9 cellular contexts compared by ENCODE assay signal in genomic region chr14:75301666-75302325, GRCh38. TPM values are rescaled to one million over a fixed set of nuclear protein-coding genes. Genes with fewer than 3 reads are reported as not detected.
DNase-seq lines count a peak whose midpoint lies in the region; ATAC-seq and TF ChIP-seq lines count a peak whose summit lies in the region.
"Had no signal": no experiment of that assay in that cellular context is flagged by ENCODE, and none has a peak within 500 bp of the region (broad histone marks: within the 10 kb centered on the region; RNA-seq: fewer than 3 reads in every experiment).

No MANE protein-coding gene starts in this region.

- H3K4me1 ChIP-seq in Peyer's patch (peaks cover 0 to 9% (median 0%) of the 10 kb centered on the region in 4 donors), ovary (ENCODE audit: insufficient read depth) (peaks cover 12% of the 10 kb centered on the region)

- DNase-seq in GF-D8 (lab: John Stamatoyannopoulos, UW): peak; percentile 87
- DNase-seq in Peyer's patch: peak in 2 of 3 donors; percentile 79 to 83
- peak in 4 of 5 donors; percentile 12 to 66 (median 40) for DNase-seq in ovary
- no peak for DNase-seq in NCI-H2171 treated with DMSO at 0.1 percent for 48 hours (lab: John Stamatoyannopoulos, UW)
- DNase-seq in NCI-H82 treated with DMSO at 0.1 percent for 48 hours (lab: John Stamatoyannopoulos, UW; ENCODE audit: unreplicated experiment): no peak
- no peak for DNase-seq in activated gamma-delta T cell (lab: John Stamatoyannopoulos, UW)
- DNase-seq: NCI-H774 had no signal

- ATAC-seq in GM19463 (IDR thresholded peaks at IDR 0.05; ENCODE audit: unreplicated experiment): no peak

- TF ChIP-seq CTCF in Peyer's patch (IDR thresholded peaks at IDR 0.05) (peak in 2 of 6 experiments; percentile 3 to 22), ovary (IDR thresholded peaks at IDR 0.05) (no peak)

- H3K4me3 ChIP-seq in Peyer's patch (no peak overlapping the region), ovary (no peak overlapping the region)

- no peaks in the 10 kb centered on the region for H3K27me3 ChIP-seq in Peyer's patch
- no peaks in the 10 kb centered on the region for H3K27me3 ChIP-seq in ovary

- peak overlapping the region; percentile 11 for H3K4me3 Mint-ChIP-seq in dendritic cell treated with granulocyte-macrophage colony-stimulating factor and Interleukin-4, amounts not matched to agents 40 ng/mL and 50 ng/mL, for 4 days

- H3K36me3 ChIP-seq in Peyer's patch (no peaks in the 10 kb centered on the region), ovary (no peaks in the 10 kb centered on the region)

- H3K9me3 Mint-ChIP-seq in dendritic cell treated with granulocyte-macrophage colony-stimulating factor and Interleukin-4, amounts not matched to agents 40 ng/mL and 50 ng/mL, for 4 days: no peaks in the 10 kb centered on the region

- H3K4me1 Mint-ChIP-seq in dendritic cell treated with granulocyte-macrophage colony-stimulating factor and Interleukin-4, amounts not matched to agents 40 ng/mL and 50 ng/mL, for 4 days (ENCODE audit: low read depth): peaks cover 63% of the 10 kb centered on the region

- peak overlapping the region; percentile 84 for H3K27ac Mint-ChIP-seq in dendritic cell treated with granulocyte-macrophage colony-stimulating factor and Interleukin-4, amounts not matched to agents 40 ng/mL and 50 ng/mL, for 4 days

- no peak for TF ChIP-seq EP300 in ovary (IDR thresholded peaks at IDR 0.05)

- H3K9me3 ChIP-seq in Peyer's patch (no peaks in the 10 kb centered on the region), ovary (no peaks in the 10 kb centered on the region)

- H3K27me3 Mint-ChIP-seq in dendritic cell treated with granulocyte-macrophage colony-stimulating factor and Interleukin-4, amounts not matched to agents 40 ng/mL and 50 ng/mL, for 4 days: no peaks in the 10 kb centered on the region

- H3K36me3 Mint-ChIP-seq in dendritic cell treated with granulocyte-macrophage colony-stimulating factor and Interleukin-4, amounts not matched to agents 40 ng/mL and 50 ng/mL, for 4 days (ENCODE audit: low read depth): no peaks in the 10 kb centered on the region

- H3K27ac ChIP-seq in Peyer's patch: peak overlapping the region in 3 of 4 donors; percentile 6 to 83 (median 48)
- H3K27ac ChIP-seq in ovary: no peak overlapping the region

- peak in 1 of 2 donors; percentile 46 for TF ChIP-seq POLR2A in Peyer's patch (IDR thresholded peaks at IDR 0.05)
- no peak for TF ChIP-seq POLR2A in ovary (IDR thresholded peaks at IDR 0.05)

- WGBS in ovary, 3 donors: 68 to 72% (median 70%) methylated on average over 9 of the region's 9 CpGs

- intact Hi-C loops in dendritic cell treated with granulocyte-macrophage colony-stimulating factor and Interleukin-4, amounts not matched to agents 40 ng/mL and 50 ng/mL, for 4 days (cut with micrococcal nuclease): loop anchor here (10.0 kb wide), 1 partner anchor 153 kb away; no protein-coding TSS in a partner anchor
- intact Hi-C loops in ovary (cut with DNase I): loop anchor here (2.0 to 10.0 kb wide), 3 partner anchors 169 to 357 kb away; no protein-coding TSS in a partner anchor

RNA-seq across cellular contexts. Expression of gene FOS, which starts 23.2 kb away (rescaled TPM):
- total RNA-seq in Peyer's patch: 1,000 to 10,000 TPM in 1 of 4 donors, 100 to 1,000 TPM in 3; 267 to 2,466 (median 503) TPM
- 1,000 to 10,000 TPM in 2 of 7 donors, 100 to 1,000 TPM in 5; 115 to 2,019 (median 178) TPM for total RNA-seq in ovary
- 100 to 1,000 TPM; 129 to 499 TPM for polyA plus RNA-seq in ovary

Comparison
In these comparisons a context has a peak if more than half of its experiments do, and no peak if none do; other contexts are left out.
1. DNase-seq: peak in GF-D8 (single experiment), Peyer's patch (2 of 3) and ovary (4 of 5); none in NCI-H2171 treated with DMSO at 0.1 percent for 48 hours (single experiment), NCI-H82 treated with DMSO at 0.1 percent for 48 hours (single experiment) and activated gamma-delta T cell (single experiment).
2. H3K27ac ChIP-seq: peak in Peyer's patch (3 of 4); none in ovary (0 of 2).